ENCODE assay signal across 8 cellular contexts in the genomic region with DNA sequence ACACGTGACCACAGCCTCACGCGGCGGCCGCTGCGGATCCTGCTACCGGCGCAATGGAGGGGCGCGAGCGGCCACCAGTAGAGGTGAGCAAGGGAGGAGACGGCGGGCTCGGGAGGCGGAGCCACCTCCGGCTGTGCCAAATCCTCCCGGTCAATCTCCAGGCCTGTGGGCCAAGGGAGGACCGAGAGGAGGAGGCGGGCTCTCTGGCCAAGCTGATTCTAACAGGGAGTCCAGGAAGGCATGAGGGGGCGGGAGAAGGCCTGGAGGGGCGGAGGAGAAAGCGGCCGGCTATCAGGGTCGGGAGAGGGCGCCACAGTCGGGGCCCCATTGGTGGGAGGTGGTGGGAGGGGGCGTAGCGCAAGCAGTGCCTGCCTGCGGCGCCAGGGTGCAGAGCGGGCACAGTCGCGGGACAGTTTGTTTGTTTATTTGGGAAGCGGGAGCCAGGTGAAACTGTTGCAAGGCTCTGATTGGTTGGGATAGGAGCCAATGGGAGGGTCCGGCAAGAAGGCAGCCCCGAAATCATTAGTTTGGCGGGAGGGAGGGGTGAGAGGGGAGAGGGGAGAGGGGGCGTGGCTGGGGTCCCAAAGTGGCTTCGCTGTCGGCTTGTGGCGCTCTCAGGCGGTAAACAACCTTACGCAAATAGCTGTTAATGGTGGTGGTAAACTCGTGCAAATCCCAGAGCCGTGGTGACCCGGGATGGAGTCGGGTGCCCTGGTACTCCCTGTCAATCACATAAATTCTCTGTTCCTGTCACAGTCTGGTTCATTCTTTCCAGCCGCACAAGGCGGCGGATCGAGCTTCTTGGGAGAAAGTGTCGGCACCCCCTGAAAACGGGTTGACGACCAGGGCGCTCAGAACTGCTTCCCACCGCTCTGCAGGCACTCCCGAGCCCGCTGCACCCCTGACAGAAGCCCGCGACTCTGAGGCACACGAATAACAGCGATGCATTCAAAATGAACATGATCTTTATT. TPM values are rescaled to one million over a fixed set of nuclear protein-coding genes. Genes with fewer than 3 reads are reported as not detected.
DNase-seq lines count a peak whose midpoint lies in the region; ATAC-seq and TF ChIP-seq lines count a peak whose summit lies in the region.

A gene (minus strand): TSS at position 55 of the 971 bp plus-strand sequence.

- CTCF ChIA-PET in HEK293T (lab: Yijun Ruan, JAX) = no interaction called here
- CTCF ChIA-PET in CD8-positive, alpha-beta T cell (lab: Charles Lee) = no interaction called here

- H3K27me3 ChIP-seq in CD8-positive, alpha-beta T cell (ENCODE audit: insufficient read depth, low read length) = no peaks in the 10 kb centered on the region

- DNase-seq in HEK293T (ENCODE audit: extremely low spot score) = peak; percentile 66
- DNase-seq in astrocyte of the hippocampus (ENCODE audit: low read depth, low spot score) = peak; percentile 46
- DNase-seq in left kidney (ENCODE audit: low read depth, low spot score) = peak; percentile 86
- DNase-seq in type B pancreatic cell (ENCODE audit: extremely low spot score, unreplicated experiment) = peak; percentile 78
- DNase-seq in UCSD-AML1 (lab: John Stamatoyannopoulos, UW; ENCODE audit: unreplicated experiment) = no peak
- no peak for DNase-seq in DMS153 treated with DMSO at 0.1 percent for 48 hours (lab: John Stamatoyannopoulos, UW; ENCODE audit: unreplicated experiment)
- DNase-seq in CD8-positive, alpha-beta T cell = no peak

- H3K4me1 Mint-ChIP-seq in type B pancreatic cell (ENCODE audit: unreplicated experiment) = peaks cover 5% of the 10 kb centered on the region
- H3K4me1 Mint-ChIP-seq in CD8-positive, alpha-beta T cell (ENCODE audit: low read depth) = no peaks in the 10 kb centered on the region

- no peak for ATAC-seq in CD8-positive, alpha-beta T cell

- peaks cover 88% of the 10 kb centered on the region for H3K27me3 Mint-ChIP-seq in type B pancreatic cell
- peaks cover 21% of the 10 kb centered on the region for H3K27me3 Mint-ChIP-seq in CD8-positive, alpha-beta T cell (ENCODE audit: low read depth)

- H3K9me3 ChIP-seq in CD8-positive, alpha-beta T cell (ENCODE audit: low read length) = no peaks in the 10 kb centered on the region

- H3K36me3 ChIP-seq in CD8-positive, alpha-beta T cell (ENCODE audit: insufficient read depth, low read length) = no peaks in the 10 kb centered on the region

- intact Hi-C loops in CD8-positive, alpha-beta T cell (cut with DNase I, micrococcal nuclease) = no loop called here

- H3K27ac Mint-ChIP-seq in type B pancreatic cell = no peak within 1 kb of the TSS
- H3K27ac Mint-ChIP-seq in CD8-positive, alpha-beta T cell = no peak within 1 kb of the TSS

- H3K36me3 Mint-ChIP-seq in type B pancreatic cell = no peaks in the 10 kb centered on the region
- H3K36me3 Mint-ChIP-seq in CD8-positive, alpha-beta T cell = no peaks in the 10 kb centered on the region

- peak within 1 kb of the TSS; percentile 93 for H3K4me3 Mint-ChIP-seq in type B pancreatic cell
- no peak within 1 kb of the TSS for H3K4me3 Mint-ChIP-seq in CD8-positive, alpha-beta T cell

- no peaks in the 10 kb centered on the region for H3K4me1 ChIP-seq in CD8-positive, alpha-beta T cell (ENCODE audit: insufficient read depth, low read length)

- POLR2A ChIA-PET in HEK293T (lab: Yijun Ruan, JAX) = interaction anchor here (1.4 to 2.1 kb wide), 2 partner anchors 11 to 16 kb away, joined by 5 to 10 read pairs; no protein-coding TSS in a partner anchor
- POLR2A ChIA-PET in CD8-positive, alpha-beta T cell (lab: Charles Lee) = no interaction called here

- no peak within 1 kb of the TSS for H3K4me3 ChIP-seq in CD8-positive, alpha-beta T cell (ENCODE audit: low read depth, low read length)

- TF ChIP-seq CTCF in 22Rv1 (IDR thresholded peaks at IDR 0.05) = peak; percentile 29; the same call in 1 of the 2 replicates
- peak; percentile 30 for TF ChIP-seq CTCF in type B pancreatic cell (conservative IDR thresholded peaks at IDR 0.05)
- no peak for TF ChIP-seq CTCF in CD8-positive, alpha-beta T cell (IDR thresholded peaks at IDR 0.05)

- peak within 1 kb of the TSS; percentile 20; the same call in 1 of the 2 replicates for H3K27ac ChIP-seq in 22Rv1
- no peak within 1 kb of the TSS for H3K27ac ChIP-seq in CD8-positive, alpha-beta T cell (ENCODE audit: low read depth, low read length)

- H3K9me3 Mint-ChIP-seq in type B pancreatic cell = no peaks in the 10 kb centered on the region
- no peaks in the 10 kb centered on the region for H3K9me3 Mint-ChIP-seq in CD8-positive, alpha-beta T cell

TF ChIP-seq in HEK293T, 16 proteins besides CTCF, POLR2A, EP300 and RAD21:
- TF ChIP-seq ELF4 (IDR thresholded peaks at IDR 0.05) (no peak), ZNF384 (IDR thresholded peaks at IDR 0.05) (no peak), FOXM1 (IDR thresholded peaks at IDR 0.05; ENCODE audit: borderline replicate concordance) (no peak), NFRKB (IDR thresholded peaks at IDR 0.05) (no peak), TARDBP (IDR thresholded peaks at IDR 0.05) (no peak), ARNT (IDR thresholded peaks at IDR 0.05) (no peak), FOXA1 (IDR thresholded peaks at IDR 0.05) (no peak), SP1 (IDR thresholded peaks at IDR 0.05) (no peak), L3MBTL2 (conservative IDR thresholded peaks at IDR 0.05) (peak; percentile 77), FOXK2 (IDR thresholded peaks at IDR 0.05) (no peak), BHLHE40 (IDR thresholded peaks at IDR 0.05; ENCODE audit: borderline replicate concordance) (no peak), LEF1 (IDR thresholded peaks at IDR 0.05; ENCODE audit: borderline replicate concordance) (no peak), SUZ12 (IDR thresholded peaks at IDR 0.05) (no peak), CTBP1 (IDR thresholded peaks at IDR 0.05; ENCODE audit: borderline replicate concordance) (no peak), HDGF (IDR thresholded peaks at IDR 0.05; ENCODE audit: borderline replicate concordance) (no peak)
- TF ChIP-seq, protein P1, sequence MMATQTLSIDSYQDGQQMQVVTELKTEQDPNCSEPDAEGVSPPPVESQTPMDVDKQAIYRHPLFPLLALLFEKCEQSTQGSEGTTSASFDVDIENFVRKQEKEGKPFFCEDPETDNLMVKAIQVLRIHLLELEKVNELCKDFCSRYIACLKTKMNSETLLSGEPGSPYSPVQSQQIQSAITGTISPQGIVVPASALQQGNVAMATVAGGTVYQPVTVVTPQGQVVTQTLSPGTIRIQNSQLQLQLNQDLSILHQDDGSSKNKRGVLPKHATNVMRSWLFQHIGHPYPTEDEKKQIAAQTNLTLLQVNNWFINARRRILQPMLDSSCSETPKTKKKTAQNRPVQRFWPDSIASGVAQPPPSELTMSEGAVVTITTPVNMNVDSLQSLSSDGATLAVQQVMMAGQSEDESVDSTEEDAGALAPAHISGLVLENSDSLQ (IDR thresholded peaks at IDR 0.05) = peak; percentile 93

RNA-seq across cellular contexts. Expression of the gene that starts here (rescaled TPM):
- total RNA-seq in type B pancreatic cell (ENCODE audit: low replicate concordance) = 0.81 and 13.7 TPM in 2 replicates
- not detected for total RNA-seq in CD8-positive, alpha-beta T cell

Comparison
In these comparisons a context has a peak if more than half of its experiments do, and no peak if none do; other contexts are left out.
1. DNase-seq: peak in HEK293T (single experiment), astrocyte of the hippocampus (single experiment), left kidney (single experiment) and type B pancreatic cell (single experiment); none in UCSD-AML1 (single experiment), DMS153 treated with DMSO at 0.1 percent for 48 hours (single experiment) and CD8-positive, alpha-beta T cell (0 of 7).